ENCODE assay signal across 1 cellular context in the genomic region with DNA sequence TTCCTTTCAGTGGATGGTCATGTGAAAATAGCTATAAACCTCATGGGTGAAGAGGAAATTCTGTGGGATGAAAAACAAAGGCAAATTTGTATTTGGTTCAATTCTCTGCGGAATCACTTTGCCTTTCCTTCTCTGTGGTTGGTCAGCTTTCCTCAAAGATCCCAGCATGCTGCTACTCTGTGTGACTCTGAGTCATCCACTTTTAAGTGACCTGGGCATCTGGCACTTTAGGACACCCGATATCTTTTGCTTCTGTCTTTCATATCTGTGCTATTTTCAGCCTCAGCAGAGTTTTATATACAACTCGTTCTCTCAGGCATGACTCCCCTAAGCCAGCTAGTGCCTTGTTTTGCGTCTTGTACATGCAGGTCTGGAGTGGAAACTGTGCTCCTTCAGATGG.
A peak's percentile ranks its signal among the peaks of the same experiment; 100 is the strongest.
TF ChIP-seq lines count a peak whose summit lies in the region.

No MANE protein-coding gene starts in this region.

TF ChIP-seq in HEK293, 187 proteins besides CTCF, POLR2A, EP300 and RAD21 (continued from another document and continues in another):
- TF ChIP-seq, protein P1, sequence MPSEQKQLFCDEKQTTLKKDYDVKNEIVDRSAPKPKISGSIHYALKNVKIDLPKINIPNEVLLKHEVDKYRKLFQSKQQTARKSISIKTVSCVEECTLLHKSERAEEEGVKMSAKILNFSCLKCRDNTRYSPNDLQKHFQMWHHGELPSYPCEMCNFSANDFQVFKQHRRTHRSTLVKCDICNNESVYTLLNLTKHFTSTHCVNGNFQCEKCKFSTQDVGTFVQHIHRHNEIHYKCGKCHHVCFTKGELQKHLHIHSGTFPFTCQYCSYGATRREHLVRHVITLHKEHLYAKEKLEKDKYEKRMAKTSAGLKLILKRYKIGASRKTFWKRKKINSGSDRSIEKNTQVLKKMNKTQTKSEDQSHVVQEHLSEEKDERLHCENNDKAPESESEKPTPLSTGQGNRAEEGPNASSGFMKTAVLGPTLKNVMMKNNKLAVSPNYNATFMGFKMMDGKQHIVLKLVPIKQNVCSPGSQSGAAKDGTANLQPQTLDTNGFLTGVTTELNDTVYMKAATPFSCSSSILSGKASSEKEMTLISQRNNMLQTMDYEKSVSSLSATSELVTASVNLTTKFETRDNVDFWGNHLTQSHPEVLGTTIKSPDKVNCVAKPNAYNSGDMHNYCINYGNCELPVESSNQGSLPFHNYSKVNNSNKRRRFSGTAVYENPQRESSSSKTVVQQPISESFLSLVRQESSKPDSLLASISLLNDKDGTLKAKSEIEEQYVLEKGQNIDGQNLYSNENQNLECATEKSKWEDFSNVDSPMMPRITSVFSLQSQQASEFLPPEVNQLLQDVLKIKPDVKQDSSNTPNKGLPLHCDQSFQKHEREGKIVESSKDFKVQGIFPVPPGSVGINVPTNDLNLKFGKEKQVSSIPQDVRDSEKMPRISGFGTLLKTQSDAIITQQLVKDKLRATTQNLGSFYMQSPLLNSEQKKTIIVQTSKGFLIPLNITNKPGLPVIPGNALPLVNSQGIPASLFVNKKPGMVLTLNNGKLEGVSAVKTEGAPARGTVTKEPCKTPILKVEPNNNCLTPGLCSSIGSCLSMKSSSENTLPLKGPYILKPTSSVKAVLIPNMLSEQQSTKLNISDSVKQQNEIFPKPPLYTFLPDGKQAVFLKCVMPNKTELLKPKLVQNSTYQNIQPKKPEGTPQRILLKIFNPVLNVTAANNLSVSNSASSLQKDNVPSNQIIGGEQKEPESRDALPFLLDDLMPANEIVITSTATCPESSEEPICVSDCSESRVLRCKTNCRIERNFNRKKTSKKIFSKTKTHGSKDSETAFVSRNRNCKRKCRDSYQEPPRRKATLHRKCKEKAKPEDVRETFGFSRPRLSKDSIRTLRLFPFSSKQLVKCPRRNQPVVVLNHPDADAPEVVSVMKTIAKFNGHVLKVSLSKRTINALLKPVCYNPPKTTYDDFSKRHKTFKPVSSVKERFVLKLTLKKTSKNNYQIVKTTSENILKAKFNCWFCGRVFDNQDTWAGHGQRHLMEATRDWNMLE (tag by site-specific recombination; conservative IDR thresholded peaks at IDR 0.05; ENCODE audit: low read depth): no peak; the same call in 1 of the 2 replicates
- TF ChIP-seq, protein P2, sequence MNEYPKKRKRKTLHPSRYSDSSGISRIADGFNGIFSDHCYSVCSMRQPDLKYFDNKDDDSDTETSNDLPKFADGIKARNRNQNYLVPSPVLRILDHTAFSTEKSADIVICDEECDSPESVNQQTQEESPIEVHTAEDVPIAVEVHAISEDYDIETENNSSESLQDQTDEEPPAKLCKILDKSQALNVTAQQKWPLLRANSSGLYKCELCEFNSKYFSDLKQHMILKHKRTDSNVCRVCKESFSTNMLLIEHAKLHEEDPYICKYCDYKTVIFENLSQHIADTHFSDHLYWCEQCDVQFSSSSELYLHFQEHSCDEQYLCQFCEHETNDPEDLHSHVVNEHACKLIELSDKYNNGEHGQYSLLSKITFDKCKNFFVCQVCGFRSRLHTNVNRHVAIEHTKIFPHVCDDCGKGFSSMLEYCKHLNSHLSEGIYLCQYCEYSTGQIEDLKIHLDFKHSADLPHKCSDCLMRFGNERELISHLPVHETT (tag by site-specific recombination; IDR thresholded peaks at IDR 0.05): no peak
- TF ChIP-seq ZNF677 (tag by site-specific recombination; IDR thresholded peaks at IDR 0.05): no peak
- TF ChIP-seq SALL2 (tag by site-specific recombination; IDR thresholded peaks at IDR 0.05; ENCODE audit: borderline replicate concordance): no peak
- no peak for TF ChIP-seq ZNF544 (tag by site-specific recombination; IDR thresholded peaks at IDR 0.05)
- TF ChIP-seq ZNF610 (tag by site-specific recombination; IDR thresholded peaks at IDR 0.05; ENCODE audit: borderline replicate concordance): no peak
- peak; percentile 55 for TF ChIP-seq ZNF335 (tag by site-specific recombination; conservative IDR thresholded peaks at IDR 0.05)
- no peak for TF ChIP-seq SETDB1 (IDR thresholded peaks at IDR 0.05; ENCODE audit: insufficient read length, low read length)
- TF ChIP-seq ZNF341 (tag by site-specific recombination; IDR thresholded peaks at IDR 0.05; ENCODE audit: low read depth): no peak
- TF ChIP-seq ZNF184 (tag by site-specific recombination; IDR thresholded peaks at IDR 0.05): no peak
- TF ChIP-seq ZNF174 (tag by site-specific recombination; IDR thresholded peaks at IDR 0.05): no peak
- TF ChIP-seq, protein P3, sequence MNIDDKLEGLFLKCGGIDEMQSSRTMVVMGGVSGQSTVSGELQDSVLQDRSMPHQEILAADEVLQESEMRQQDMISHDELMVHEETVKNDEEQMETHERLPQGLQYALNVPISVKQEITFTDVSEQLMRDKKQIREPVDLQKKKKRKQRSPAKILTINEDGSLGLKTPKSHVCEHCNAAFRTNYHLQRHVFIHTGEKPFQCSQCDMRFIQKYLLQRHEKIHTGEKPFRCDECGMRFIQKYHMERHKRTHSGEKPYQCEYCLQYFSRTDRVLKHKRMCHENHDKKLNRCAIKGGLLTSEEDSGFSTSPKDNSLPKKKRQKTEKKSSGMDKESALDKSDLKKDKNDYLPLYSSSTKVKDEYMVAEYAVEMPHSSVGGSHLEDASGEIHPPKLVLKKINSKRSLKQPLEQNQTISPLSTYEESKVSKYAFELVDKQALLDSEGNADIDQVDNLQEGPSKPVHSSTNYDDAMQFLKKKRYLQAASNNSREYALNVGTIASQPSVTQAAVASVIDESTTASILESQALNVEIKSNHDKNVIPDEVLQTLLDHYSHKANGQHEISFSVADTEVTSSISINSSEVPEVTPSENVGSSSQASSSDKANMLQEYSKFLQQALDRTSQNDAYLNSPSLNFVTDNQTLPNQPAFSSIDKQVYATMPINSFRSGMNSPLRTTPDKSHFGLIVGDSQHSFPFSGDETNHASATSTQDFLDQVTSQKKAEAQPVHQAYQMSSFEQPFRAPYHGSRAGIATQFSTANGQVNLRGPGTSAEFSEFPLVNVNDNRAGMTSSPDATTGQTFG (tag by site-specific recombination; IDR thresholded peaks at IDR 0.05; ENCODE audit: borderline replicate concordance): no peak
- TF ChIP-seq KLF16 (tag by site-specific recombination; IDR thresholded peaks at IDR 0.05): no peak
- TF ChIP-seq, protein P4, sequence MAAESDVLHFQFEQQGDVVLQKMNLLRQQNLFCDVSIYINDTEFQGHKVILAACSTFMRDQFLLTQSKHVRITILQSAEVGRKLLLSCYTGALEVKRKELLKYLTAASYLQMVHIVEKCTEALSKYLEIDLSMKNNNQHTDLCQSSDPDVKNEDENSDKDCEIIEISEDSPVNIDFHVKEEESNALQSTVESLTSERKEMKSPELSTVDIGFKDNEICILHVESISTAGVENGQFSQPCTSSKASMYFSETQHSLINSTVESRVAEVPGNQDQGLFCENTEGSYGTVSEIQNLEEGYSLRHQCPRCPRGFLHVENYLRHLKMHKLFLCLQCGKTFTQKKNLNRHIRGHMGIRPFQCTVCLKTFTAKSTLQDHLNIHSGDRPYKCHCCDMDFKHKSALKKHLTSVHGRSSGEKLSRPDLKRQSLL (tag by site-specific recombination; IDR thresholded peaks at IDR 0.05): no peak
- TF ChIP-seq ZNF23 (tag by site-specific recombination; IDR thresholded peaks at IDR 0.05; ENCODE audit: borderline replicate concordance): no peak
- TF ChIP-seq ZBTB17 (tag by site-specific recombination; IDR thresholded peaks at IDR 0.05): peak; percentile 90
- TF ChIP-seq ZNF529 (tag by site-specific recombination; IDR thresholded peaks at IDR 0.05; ENCODE audit: insufficient replicate concordance): no peak
- no peak for TF ChIP-seq HOXD13 (CRISPR knock-in tag; IDR thresholded peaks at IDR 0.05; ENCODE audit: borderline replicate concordance)
- TF ChIP-seq ZBTB8A (tag by site-specific recombination; IDR thresholded peaks at IDR 0.05): no peak
- peak; percentile 77; the same call in 1 of the 2 replicates for TF ChIP-seq ZNF394 (tag by site-specific recombination; IDR thresholded peaks at IDR 0.05; ENCODE audit: borderline replicate concordance)
- no peak for TF ChIP-seq ZBTB21 (tag by site-specific recombination; IDR thresholded peaks at IDR 0.05)
- no peak for TF ChIP-seq ZNF121 (tag by site-specific recombination; IDR thresholded peaks at IDR 0.05)
- TF ChIP-seq, protein P5, sequence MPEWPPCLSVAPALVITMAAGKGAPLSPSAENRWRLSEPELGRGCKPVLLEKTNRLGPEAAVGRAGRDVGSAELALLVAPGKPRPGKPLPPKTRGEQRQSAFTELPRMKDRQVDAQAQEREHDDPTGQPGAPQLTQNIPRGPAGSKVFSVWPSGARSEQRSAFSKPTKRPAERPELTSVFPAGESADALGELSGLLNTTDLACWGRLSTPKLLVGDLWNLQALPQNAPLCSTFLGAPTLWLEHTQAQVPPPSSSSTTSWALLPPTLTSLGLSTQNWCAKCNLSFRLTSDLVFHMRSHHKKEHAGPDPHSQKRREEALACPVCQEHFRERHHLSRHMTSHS (tag by site-specific recombination; IDR thresholded peaks at IDR 0.05): no peak
- no peak for TF ChIP-seq ZNF221 (tag by site-specific recombination; IDR thresholded peaks at IDR 0.05; ENCODE audit: borderline replicate concordance)
- TF ChIP-seq ZNF701 (tag by site-specific recombination; IDR thresholded peaks at IDR 0.05): no peak
- TF ChIP-seq ZNF792 (tag by site-specific recombination; IDR thresholded peaks at IDR 0.05): no peak
- no peak for TF ChIP-seq ZNF138 (tag by site-specific recombination; IDR thresholded peaks at IDR 0.05; ENCODE audit: borderline replicate concordance)
- TF ChIP-seq, protein P6, sequence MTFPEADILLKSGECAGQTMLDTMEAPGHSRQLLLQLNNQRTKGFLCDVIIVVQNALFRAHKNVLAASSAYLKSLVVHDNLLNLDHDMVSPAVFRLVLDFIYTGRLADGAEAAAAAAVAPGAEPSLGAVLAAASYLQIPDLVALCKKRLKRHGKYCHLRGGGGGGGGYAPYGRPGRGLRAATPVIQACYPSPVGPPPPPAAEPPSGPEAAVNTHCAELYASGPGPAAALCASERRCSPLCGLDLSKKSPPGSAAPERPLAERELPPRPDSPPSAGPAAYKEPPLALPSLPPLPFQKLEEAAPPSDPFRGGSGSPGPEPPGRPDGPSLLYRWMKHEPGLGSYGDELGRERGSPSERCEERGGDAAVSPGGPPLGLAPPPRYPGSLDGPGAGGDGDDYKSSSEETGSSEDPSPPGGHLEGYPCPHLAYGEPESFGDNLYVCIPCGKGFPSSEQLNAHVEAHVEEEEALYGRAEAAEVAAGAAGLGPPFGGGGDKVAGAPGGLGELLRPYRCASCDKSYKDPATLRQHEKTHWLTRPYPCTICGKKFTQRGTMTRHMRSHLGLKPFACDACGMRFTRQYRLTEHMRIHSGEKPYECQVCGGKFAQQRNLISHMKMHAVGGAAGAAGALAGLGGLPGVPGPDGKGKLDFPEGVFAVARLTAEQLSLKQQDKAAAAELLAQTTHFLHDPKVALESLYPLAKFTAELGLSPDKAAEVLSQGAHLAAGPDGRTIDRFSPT (tag by site-specific recombination; IDR thresholded peaks at IDR 0.05): no peak
- TF ChIP-seq ZNF354C (tag by site-specific recombination; IDR thresholded peaks at IDR 0.05; ENCODE audit: borderline replicate concordance, low read depth): no peak
- no peak for TF ChIP-seq ZNF791 (tag by site-specific recombination; IDR thresholded peaks at IDR 0.05)
- no peak for TF ChIP-seq ZNF747 (tag by site-specific recombination; IDR thresholded peaks at IDR 0.05)
- TF ChIP-seq, protein P7, sequence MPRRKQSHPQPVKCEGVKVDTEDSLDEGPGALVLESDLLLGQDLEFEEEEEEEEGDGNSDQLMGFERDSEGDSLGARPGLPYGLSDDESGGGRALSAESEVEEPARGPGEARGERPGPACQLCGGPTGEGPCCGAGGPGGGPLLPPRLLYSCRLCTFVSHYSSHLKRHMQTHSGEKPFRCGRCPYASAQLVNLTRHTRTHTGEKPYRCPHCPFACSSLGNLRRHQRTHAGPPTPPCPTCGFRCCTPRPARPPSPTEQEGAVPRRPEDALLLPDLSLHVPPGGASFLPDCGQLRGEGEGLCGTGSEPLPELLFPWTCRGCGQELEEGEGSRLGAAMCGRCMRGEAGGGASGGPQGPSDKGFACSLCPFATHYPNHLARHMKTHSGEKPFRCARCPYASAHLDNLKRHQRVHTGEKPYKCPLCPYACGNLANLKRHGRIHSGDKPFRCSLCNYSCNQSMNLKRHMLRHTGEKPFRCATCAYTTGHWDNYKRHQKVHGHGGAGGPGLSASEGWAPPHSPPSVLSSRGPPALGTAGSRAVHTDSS (tag by site-specific recombination; IDR thresholded peaks at IDR 0.05): no peak
- no peak for TF ChIP-seq MEIS1 (CRISPR knock-in tag; IDR thresholded peaks at IDR 0.05; ENCODE audit: borderline replicate concordance)
- no peak for TF ChIP-seq YY2 (tag by site-specific recombination; IDR thresholded peaks at IDR 0.05)
- TF ChIP-seq GFI1B (tag by site-specific recombination; IDR thresholded peaks at IDR 0.05): no peak; the same call in 1 of the 2 replicates
- TF ChIP-seq KLF7 (tag by site-specific recombination; IDR thresholded peaks at IDR 0.05; ENCODE audit: borderline replicate concordance): no peak
- TF ChIP-seq ZNF626 (tag by site-specific recombination; IDR thresholded peaks at IDR 0.05): no peak
- TF ChIP-seq ZNF16 (tag by site-specific recombination; IDR thresholded peaks at IDR 0.05; ENCODE audit: low read depth): no peak
- peak; percentile 78 for TF ChIP-seq ZEB2 (tag by site-specific recombination; IDR thresholded peaks at IDR 0.05)
- no peak for TF ChIP-seq ZNF76 (tag by site-specific recombination; IDR thresholded peaks at IDR 0.05; ENCODE audit: borderline replicate concordance, low read depth)
- no peak for TF ChIP-seq ZNF302 (tag by site-specific recombination; IDR thresholded peaks at IDR 0.05; ENCODE audit: low read depth)
- no peak for TF ChIP-seq ZNF654 (tag by site-specific recombination; IDR thresholded peaks at IDR 0.05; ENCODE audit: low read depth)
- no peak for TF ChIP-seq ZNF132 (tag by site-specific recombination; IDR thresholded peaks at IDR 0.05; ENCODE audit: borderline replicate concordance)
- 0 out of 2 replicates have a peak, but pooled peaks have one; percentile 19 for TF ChIP-seq ZNF10 (tag by site-specific recombination; IDR thresholded peaks at IDR 0.05)
- TF ChIP-seq, protein P8, sequence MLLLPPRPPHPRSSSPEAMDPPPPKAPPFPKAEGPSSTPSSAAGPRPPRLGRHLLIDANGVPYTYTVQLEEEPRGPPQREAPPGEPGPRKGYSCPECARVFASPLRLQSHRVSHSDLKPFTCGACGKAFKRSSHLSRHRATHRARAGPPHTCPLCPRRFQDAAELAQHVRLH (tag by site-specific recombination; IDR thresholded peaks at IDR 0.05): no peak
- TF ChIP-seq, protein P9, sequence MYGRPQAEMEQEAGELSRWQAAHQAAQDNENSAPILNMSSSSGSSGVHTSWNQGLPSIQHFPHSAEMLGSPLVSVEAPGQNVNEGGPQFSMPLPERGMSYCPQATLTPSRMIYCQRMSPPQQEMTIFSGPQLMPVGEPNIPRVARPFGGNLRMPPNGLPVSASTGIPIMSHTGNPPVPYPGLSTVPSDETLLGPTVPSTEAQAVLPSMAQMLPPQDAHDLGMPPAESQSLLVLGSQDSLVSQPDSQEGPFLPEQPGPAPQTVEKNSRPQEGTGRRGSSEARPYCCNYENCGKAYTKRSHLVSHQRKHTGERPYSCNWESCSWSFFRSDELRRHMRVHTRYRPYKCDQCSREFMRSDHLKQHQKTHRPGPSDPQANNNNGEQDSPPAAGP (tag by site-specific recombination; IDR thresholded peaks at IDR 0.05): no peak
- no peak for TF ChIP-seq ZNF426 (tag by site-specific recombination; IDR thresholded peaks at IDR 0.05)
- no peak for TF ChIP-seq WT1 (tag by site-specific recombination; IDR thresholded peaks at IDR 0.05)
- no peak for TF ChIP-seq ZNF837 (tag by site-specific recombination; IDR thresholded peaks at IDR 0.05)
- TF ChIP-seq TRIM28 (IDR thresholded peaks at IDR 0.05; ENCODE audit: borderline replicate concordance, low read length): no peak; the same call in 1 of the 2 replicates
- no peak for TF ChIP-seq ZNF560 (tag by site-specific recombination; IDR thresholded peaks at IDR 0.05; ENCODE audit: borderline replicate concordance)
- no peak for TF ChIP-seq ZNF585B (tag by site-specific recombination; IDR thresholded peaks at IDR 0.05)
- no peak for TF ChIP-seq MZF1 (tag by site-specific recombination; IDR thresholded peaks at IDR 0.05; ENCODE audit: borderline replicate concordance)
